ENCODE assay signal across 1 cellular context in the genomic region with DNA sequence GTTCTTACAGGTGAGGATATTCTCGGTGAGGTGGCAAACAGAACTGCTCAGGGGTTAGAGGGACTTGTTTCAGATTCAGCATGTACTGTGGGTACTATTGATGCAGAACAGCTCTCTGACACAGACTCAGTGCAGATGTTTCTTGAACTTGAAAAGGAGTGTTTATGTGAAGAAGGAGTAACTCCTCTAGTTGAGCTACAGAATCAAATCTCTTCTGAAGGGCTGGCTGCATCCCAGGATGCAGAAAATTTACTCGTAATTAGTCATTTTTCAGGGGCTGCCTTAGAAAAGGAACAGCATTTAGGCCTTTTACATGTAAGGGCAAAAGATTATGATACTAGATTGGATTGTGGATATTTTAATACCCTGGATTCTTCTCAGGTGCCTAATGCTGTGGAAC.
TF ChIP-seq lines count a peak whose summit lies in the region.

No MANE protein-coding gene starts in this region.

TF ChIP-seq in WTC11, 78 proteins besides CTCF, POLR2A, EP300 and RAD21 (continued from another document):
- TF ChIP-seq, protein P1, sequence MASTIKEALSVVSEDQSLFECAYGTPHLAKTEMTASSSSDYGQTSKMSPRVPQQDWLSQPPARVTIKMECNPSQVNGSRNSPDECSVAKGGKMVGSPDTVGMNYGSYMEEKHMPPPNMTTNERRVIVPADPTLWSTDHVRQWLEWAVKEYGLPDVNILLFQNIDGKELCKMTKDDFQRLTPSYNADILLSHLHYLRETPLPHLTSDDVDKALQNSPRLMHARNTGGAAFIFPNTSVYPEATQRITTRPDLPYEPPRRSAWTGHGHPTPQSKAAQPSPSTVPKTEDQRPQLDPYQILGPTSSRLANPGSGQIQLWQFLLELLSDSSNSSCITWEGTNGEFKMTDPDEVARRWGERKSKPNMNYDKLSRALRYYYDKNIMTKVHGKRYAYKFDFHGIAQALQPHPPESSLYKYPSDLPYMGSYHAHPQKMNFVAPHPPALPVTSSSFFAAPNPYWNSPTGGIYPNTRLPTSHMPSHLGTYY (CRISPR knock-in tag; IDR thresholded peaks at IDR 0.05), result no peak
- TF ChIP-seq, protein P2, sequence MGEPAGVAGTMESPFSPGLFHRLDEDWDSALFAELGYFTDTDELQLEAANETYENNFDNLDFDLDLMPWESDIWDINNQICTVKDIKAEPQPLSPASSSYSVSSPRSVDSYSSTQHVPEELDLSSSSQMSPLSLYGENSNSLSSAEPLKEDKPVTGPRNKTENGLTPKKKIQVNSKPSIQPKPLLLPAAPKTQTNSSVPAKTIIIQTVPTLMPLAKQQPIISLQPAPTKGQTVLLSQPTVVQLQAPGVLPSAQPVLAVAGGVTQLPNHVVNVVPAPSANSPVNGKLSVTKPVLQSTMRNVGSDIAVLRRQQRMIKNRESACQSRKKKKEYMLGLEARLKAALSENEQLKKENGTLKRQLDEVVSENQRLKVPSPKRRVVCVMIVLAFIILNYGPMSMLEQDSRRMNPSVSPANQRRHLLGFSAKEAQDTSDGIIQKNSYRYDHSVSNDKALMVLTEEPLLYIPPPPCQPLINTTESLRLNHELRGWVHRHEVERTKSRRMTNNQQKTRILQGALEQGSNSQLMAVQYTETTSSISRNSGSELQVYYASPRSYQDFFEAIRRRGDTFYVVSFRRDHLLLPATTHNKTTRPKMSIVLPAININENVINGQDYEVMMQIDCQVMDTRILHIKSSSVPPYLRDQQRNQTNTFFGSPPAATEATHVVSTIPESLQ (CRISPR knock-in tag; IDR thresholded peaks at IDR 0.05), result no peak
- no peak for TF ChIP-seq FOXP1 (CRISPR knock-in tag; IDR thresholded peaks at IDR 0.05; ENCODE audit: borderline replicate concordance)
